20 cellular contexts compared by ENCODE assay signal in the genomic region with DNA sequence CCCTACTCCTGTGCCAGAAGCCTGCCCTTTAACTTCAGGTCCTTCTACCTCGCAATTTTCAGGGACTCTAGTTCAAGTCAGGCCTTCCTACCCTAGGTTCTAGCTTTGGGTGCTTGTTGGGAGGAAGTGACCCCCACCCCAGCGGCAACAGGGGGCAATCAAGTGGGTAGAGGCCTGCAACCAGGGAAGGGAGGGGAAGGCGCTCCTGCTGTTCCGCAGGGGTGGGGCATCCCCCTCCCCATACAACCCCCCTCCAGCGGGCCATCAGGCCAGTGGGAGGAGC. TPM values are rescaled to one million over a fixed set of nuclear protein-coding genes. Genes with fewer than 3 reads are reported as not detected.
"Had no signal": no experiment of that assay in that cellular context is flagged by ENCODE, and none has a peak within 500 bp of the region (broad histone marks: within the 10 kb centered on the region; RNA-seq: fewer than 3 reads in every experiment).

No MANE protein-coding gene starts in this region.

- H3K27ac ChIP-seq: cardiac muscle cell, epithelial cell of prostate, heart left ventricle, lower lobe of right lung, pancreas, transverse colon, vagina, WERI-Rb-1 had no signal

- H3K9me3 ChIP-seq: heart left ventricle, lower lobe of right lung, pancreas, transverse colon, vagina had no signal

- H3K27ac Mint-ChIP-seq: activated CD8-positive, alpha-beta T cell treated with anti-CD3 and anti-CD28 coated beads for 36 hours; activated naive CD4-positive, alpha-beta T cell treated with anti-CD3 and anti-CD28 coated beads, Interleukin-2, amount 50 U/mL, for 72 hours; mesothelial cell of epicardium had no signal

- H3K36me3 ChIP-seq: cardiac muscle cell, heart left ventricle, lower lobe of right lung, pancreas, transverse colon, vagina, WERI-Rb-1 had no signal

- H3K36me3 Mint-ChIP-seq: activated naive CD4-positive, alpha-beta T cell treated with anti-CD3 and anti-CD28 coated beads, Interleukin-2, amount 50 U/mL, for 72 hours; mesothelial cell of epicardium had no signal

- H3K9me3 Mint-ChIP-seq: activated CD8-positive, alpha-beta T cell treated with anti-CD3 and anti-CD28 coated beads for 36 hours; activated naive CD4-positive, alpha-beta T cell treated with anti-CD3 and anti-CD28 coated beads, Interleukin-2, amount 50 U/mL, for 72 hours; activated T-cell treated with anti-CD3 and anti-CD28 coated beads, Interleukin-2, amount 50 U/mL, for 4 hours; mesothelial cell of epicardium had no signal

- DNase-seq: activated CD8-positive, alpha-beta T cell treated with anti-CD3 and anti-CD28 coated beads for 36 hours; activated effector memory CD4-positive, alpha-beta T cell treated with anti-CD3 and anti-CD28 coated beads, Interleukin-2, amount 50 U/mL, for 16 hours; activated T-cell treated with anti-CD3 and anti-CD28 coated beads, Interleukin-2, amount 50 U/mL, for 4 hours; lower lobe of right lung; stimulated activated CD4-positive, alpha-beta T cell treated with anti-CD3 and anti-CD28 coated beads, Interleukin-4, amount 100 ng/mL, for 1 hour; substantia nigra; transverse colon; WERI-Rb-1 had no signal

- H3K4me3 Mint-ChIP-seq: activated CD8-positive, alpha-beta T cell treated with anti-CD3 and anti-CD28 coated beads for 36 hours; activated T-cell treated with anti-CD3 and anti-CD28 coated beads, Interleukin-2, amount 50 U/mL, for 4 hours had no signal

- ATAC-seq: activated CD8-positive, alpha-beta T cell treated with anti-CD3 and anti-CD28 coated beads for 36 hours; activated naive CD4-positive, alpha-beta T cell treated with anti-CD3 and anti-CD28 coated beads, Interleukin-2, amount 50 U/mL, for 72 hours; activated T-cell treated with anti-CD3 and anti-CD28 coated beads, Interleukin-2, amount 50 U/mL, for 4 hours; left colon had no signal

- H3K4me3 ChIP-seq: cardiac muscle cell, lower lobe of right lung had no signal

RNA-seq across cellular contexts. Expression of a gene that starts 0.2 kb away (rescaled TPM):
- total RNA-seq: activated CD8-positive, alpha-beta T cell treated with anti-CD3 and anti-CD28 coated beads for 36 hours; activated naive CD4-positive, alpha-beta T cell treated with anti-CD3 and anti-CD28 coated beads, Interleukin-2, amount 50 U/mL, for 72 hours; activated T-cell treated with anti-CD3 and anti-CD28 coated beads, Interleukin-2, amount 50 U/mL, for 4 hours; dermis microvascular lymphatic vessel endothelial cell; renal cortical epithelial cell had no signal
- polyA plus RNA-seq: neural cell had no signal

RNA-seq across cellular contexts. Expression of a gene that starts 42.2 kb away (rescaled TPM):
- total RNA-seq: activated CD8-positive, alpha-beta T cell treated with anti-CD3 and anti-CD28 coated beads for 36 hours; activated naive CD4-positive, alpha-beta T cell treated with anti-CD3 and anti-CD28 coated beads, Interleukin-2, amount 50 U/mL, for 72 hours; activated T-cell treated with anti-CD3 and anti-CD28 coated beads, Interleukin-2, amount 50 U/mL, for 4 hours; cardiac muscle cell; dermis microvascular lymphatic vessel endothelial cell; heart left ventricle; left colon; lower lobe of right lung; pancreas; transverse colon had no signal
- polyA plus RNA-seq: cardiac muscle cell, fibroblast of lung, heart left ventricle, pancreas had no signal
